Comparison of ENCODE assay signal across 10 cellular contexts in genomic region chr3:50338989-50339388, GRCh38.
A peak's percentile ranks its signal among the peaks of the same experiment; 100 is the strongest.
DNase-seq lines count a peak whose midpoint lies in the region; ATAC-seq and TF ChIP-seq lines count a peak whose summit lies in the region.
"Had no signal": no experiment of that assay in that cellular context is flagged by ENCODE, and none has a peak within 500 bp of the region (broad histone marks: within the 10 kb centered on the region; RNA-seq: fewer than 3 reads in every experiment).

No MANE protein-coding gene starts in this region.

- peak overlapping the region; percentile 89 to 95 (median 94) for H3K4me3 Mint-ChIP-seq in nephron

- peak; percentile 68 for DNase-seq in KBM-7
- no peak for DNase-seq in stimulated activated naive CD4-positive, alpha-beta T cell treated with Interleukin-2 at 50 U/mL for 16 hours (lab: John Stamatoyannopoulos, UW)
- no peak for DNase-seq in NK-92 (lab: John Stamatoyannopoulos, UW; ENCODE audit: unreplicated experiment)
- no peak for DNase-seq in NCI-H146 (lab: John Stamatoyannopoulos, UW)
- DNase-seq: retina, SW 1271 had no signal

- H3K36me3 Mint-ChIP-seq in nephron (ENCODE audit: low read depth), result no peaks in the 10 kb centered on the region

- in situ Hi-C loops in KBM-7 (cut with MboI; ENCODE audit: low pct_unique_long_range_greater_than_20kb, low sequenced_read_pairs), result no loop called here

- H3K27me3 Mint-ChIP-seq in nephron (ENCODE audit: low read depth), result peaks cover 47% of the 10 kb centered on the region

- ATAC-seq in HG03469 (IDR thresholded peaks at IDR 0.05; ENCODE audit: unreplicated experiment), result no peak

- H3K27ac Mint-ChIP-seq in nephron, result peak overlapping the region; percentile 86 to 97 (median 96)

- TF ChIP-seq CTCF in C4-2B (conservative IDR thresholded peaks at IDR 0.05), result no peak
- TF ChIP-seq CTCF in nephron (IDR thresholded peaks at IDR 0.05; ENCODE audit: unreplicated experiment in 3 of 3), result no peak

- H3K27ac ChIP-seq in C4-2B (peak overlapping the region; percentile 97; the same call in 1 of the 2 replicates), angular gyrus (ENCODE audit: low read depth, low read length) (peak overlapping the region; percentile 67)

- H3K4me1 Mint-ChIP-seq in nephron, result peaks cover 40% of the 10 kb centered on the region

- H3K9me3 Mint-ChIP-seq in nephron, result no peaks in the 10 kb centered on the region
